ENCODE assay signal across 1 cellular context in the genomic region with DNA sequence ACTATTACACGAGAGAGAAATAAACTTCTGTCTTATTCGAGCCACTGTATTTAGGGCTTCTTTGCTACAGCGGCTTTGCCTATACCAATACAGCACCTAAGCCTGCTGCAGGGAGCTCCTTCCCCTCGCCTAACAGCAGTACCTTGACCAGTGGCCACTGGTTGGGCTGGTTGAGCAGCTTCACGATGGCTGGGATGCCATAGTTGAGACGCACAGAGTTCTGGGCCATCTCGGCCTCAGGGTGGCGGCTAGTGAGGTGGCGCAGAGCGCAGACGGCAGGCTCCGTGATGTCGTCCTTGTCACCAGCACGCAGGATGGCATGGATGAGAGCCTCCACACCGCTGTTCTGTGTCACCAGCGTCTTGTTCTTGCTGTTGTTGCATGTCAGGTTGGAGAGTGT.
TF ChIP-seq lines count a peak whose summit lies in the region.

No MANE protein-coding gene starts in this region.

TF ChIP-seq in HepG2, 621 proteins besides CTCF, POLR2A, EP300 and RAD21:
- TF ChIP-seq HOXA3 (CRISPR knock-in tag; IDR thresholded peaks at IDR 0.05) (0 out of 2 replicates have a peak, but pooled peaks have one; percentile 22), ZNF761 (CRISPR knock-in tag; conservative IDR thresholded peaks at IDR 0.05) (no peak)
